Comparison of ENCODE assay signal across 25 cellular contexts in the genomic region with DNA sequence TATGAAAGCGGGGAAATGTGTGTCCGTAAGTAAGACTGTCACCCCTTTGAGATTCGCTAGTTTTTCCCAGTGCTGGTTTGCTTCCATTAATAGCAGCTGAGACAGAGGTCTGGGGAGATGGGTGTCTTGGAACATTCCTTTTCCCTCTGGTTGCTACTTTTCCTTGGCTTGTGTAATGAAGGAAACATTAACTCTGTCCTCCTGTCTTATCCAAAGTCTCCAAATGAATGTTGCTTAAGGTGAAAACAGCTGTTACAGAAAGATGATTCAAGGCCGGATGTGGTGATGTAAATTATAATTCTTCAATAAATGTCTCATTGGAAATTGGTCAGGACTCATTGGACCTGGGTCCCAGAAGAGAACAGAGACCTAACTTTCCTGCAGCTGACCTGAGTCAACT. TPM values are rescaled to one million over a fixed set of nuclear protein-coding genes. Genes with fewer than 3 reads are reported as not detected.
DNase-seq lines count a peak whose midpoint lies in the region; ATAC-seq and TF ChIP-seq lines count a peak whose summit lies in the region.
"Had no signal": no experiment of that assay in that cellular context is flagged by ENCODE, and none has a peak within 500 bp of the region (broad histone marks: within the 10 kb centered on the region; RNA-seq: fewer than 3 reads in every experiment).

No MANE protein-coding gene starts in this region.

- TF ChIP-seq CTCF in PC-3 (conservative IDR thresholded peaks at IDR 0.05; ENCODE audit: low read depth, low read length): no peak
- TF ChIP-seq CTCF in stomach (IDR thresholded peaks at IDR 0.05): no peak

- H3K36me3 ChIP-seq in PC-3 (ENCODE audit: low read depth, low read length) (no peaks in the 10 kb centered on the region), stomach (no peaks in the 10 kb centered on the region)
- H3K36me3 ChIP-seq: BE2C, BLaER1 had no signal

- H3K4me1 Mint-ChIP-seq in activated T-helper 2 cell treated with anti-CD3 and anti-CD28 coated beads, Interferon-gamma antibody, Interleukin-2, Interleukin-4, amounts not matched to agents 10 μg/mL and 5 μg/mL and 100 μg/mL, durations not matched to agents 14 hours and 24 hours and 36 hours (ENCODE audit: low read depth): no peaks in the 10 kb centered on the region
- H3K4me1 Mint-ChIP-seq: CD4-positive, alpha-beta memory T cell; CD4-positive, CD25-positive, alpha-beta regulatory T cell; CD8-positive, alpha-beta memory T cell had no signal

- CTCF ChIA-PET in PC-3 (lab: Charles Lee): no interaction called here

- WGBS in stomach, 5 donors: 91 to 97% (median 94%) methylated on average over 4 of the region's 4 CpGs

- no peak overlapping the region for H3K4me3 Mint-ChIP-seq in activated T-helper 2 cell treated with anti-CD3 and anti-CD28 coated beads, Interferon-gamma antibody, Interleukin-2, Interleukin-4, amounts not matched to agents 10 μg/mL and 5 μg/mL and 100 μg/mL, durations not matched to agents 14 hours and 24 hours and 36 hours (ENCODE audit: low read depth)
- H3K4me3 Mint-ChIP-seq: CD14-positive monocyte; CD4-positive, alpha-beta memory T cell; CD4-positive, CD25-positive, alpha-beta regulatory T cell; CD8-positive, alpha-beta memory T cell had no signal

- no peak for TF ChIP-seq EP300 in stomach (IDR thresholded peaks at IDR 0.05)

- no peaks in the 10 kb centered on the region for H4K20me1 ChIP-seq in PC-3 (ENCODE audit: low read length)
- H4K20me1 ChIP-seq: BLaER1 had no signal

- H3K4me1 ChIP-seq in PC-3 (ENCODE audit: insufficient read depth, low read length): no peaks in the 10 kb centered on the region
- H3K4me1 ChIP-seq in stomach: no peaks in the 10 kb centered on the region
- H3K4me1 ChIP-seq: BE2C, BLaER1 had no signal

- H3K9ac ChIP-seq in PC-3 (ENCODE audit: low read length): no peak overlapping the region
- H3K9ac ChIP-seq: BLaER1 had no signal

- H3K27ac ChIP-seq in PC-3 (ENCODE audit: low read length): no peak overlapping the region
- H3K27ac ChIP-seq in stomach: no peak overlapping the region
- H3K27ac ChIP-seq: BLaER1 had no signal

- no peak overlapping the region for H3K4me2 ChIP-seq in PC-3 (ENCODE audit: low read length)
- H3K4me2 ChIP-seq: BLaER1 had no signal

- H2AFZ ChIP-seq in PC-3 (ENCODE audit: low read length): no peak overlapping the region

- POLR2A ChIA-PET in PC-3 (lab: Charles Lee; ENCODE audit: unreplicated experiment): no interaction called here

- H3K9me3 ChIP-seq in PC-3 (ENCODE audit: low read length): no peaks in the 10 kb centered on the region
- H3K9me3 ChIP-seq in stomach: no peaks in the 10 kb centered on the region
- H3K9me3 ChIP-seq: BE2C, BLaER1 had no signal

- H3K27ac Mint-ChIP-seq in activated T-helper 2 cell treated with anti-CD3 and anti-CD28 coated beads, Interferon-gamma antibody, Interleukin-2, Interleukin-4, amounts not matched to agents 10 μg/mL and 5 μg/mL and 100 μg/mL, durations not matched to agents 14 hours and 24 hours and 36 hours: no peak overlapping the region
- H3K27ac Mint-ChIP-seq: CD14-positive monocyte; CD4-positive, alpha-beta memory T cell; CD4-positive, CD25-positive, alpha-beta regulatory T cell; CD8-positive, alpha-beta memory T cell had no signal

- no peak for TF ChIP-seq POLR2A in stomach (IDR thresholded peaks at IDR 0.05)

- H3K27me3 ChIP-seq in PC-3 (ENCODE audit: low read length) (peaks cover 81% of the 10 kb centered on the region), stomach (no peaks in the 10 kb centered on the region)
- H3K27me3 ChIP-seq: BE2C, BLaER1 had no signal

- no peaks in the 10 kb centered on the region for H3K9me2 ChIP-seq in PC-3 (replicated peaks; ENCODE audit: low read length)

- no TSS peak for BruUV-seq in PC-3 (replicated peaks; lab: Mats Ljungman, UMichigan)

- intact Hi-C loops in PC-3 (cut with micrococcal nuclease): no loop called here
- intact Hi-C loops in stomach (cut with DNase I; ENCODE audit: low total_unique reads): no loop called here
- intact Hi-C loops in head of caudate nucleus (cut with DNase I): no loop called here
- intact Hi-C loops in activated T-helper 2 cell treated with anti-CD3 and anti-CD28 coated beads, Interferon-gamma antibody, Interleukin-2, Interleukin-4, amounts not matched to agents 10 μg/mL and 5 μg/mL and 100 μg/mL, durations not matched to agents 14 hours and 24 hours and 36 hours (cut with micrococcal nuclease): no loop called here

- no peaks in the 10 kb centered on the region for H3K79me2 ChIP-seq in PC-3 (ENCODE audit: low read length)

- peaks cover 14% of the 10 kb centered on the region for H3K27me3 Mint-ChIP-seq in activated T-helper 2 cell treated with anti-CD3 and anti-CD28 coated beads, Interferon-gamma antibody, Interleukin-2, Interleukin-4, amounts not matched to agents 10 μg/mL and 5 μg/mL and 100 μg/mL, durations not matched to agents 14 hours and 24 hours and 36 hours (ENCODE audit: low read depth)

- no peak overlapping the region for H3K4me3 ChIP-seq in PC-3 (ENCODE audit: low read length)
- no peak overlapping the region for H3K4me3 ChIP-seq in stomach
- H3K4me3 ChIP-seq: BLaER1, GM12878 had no signal

- H3K36me3 Mint-ChIP-seq in activated T-helper 2 cell treated with anti-CD3 and anti-CD28 coated beads, Interferon-gamma antibody, Interleukin-2, Interleukin-4, amounts not matched to agents 10 μg/mL and 5 μg/mL and 100 μg/mL, durations not matched to agents 14 hours and 24 hours and 36 hours (ENCODE audit: low read depth): no peaks in the 10 kb centered on the region
- H3K36me3 Mint-ChIP-seq: CD14-positive monocyte; CD4-positive, alpha-beta memory T cell; CD4-positive, CD25-positive, alpha-beta regulatory T cell; CD8-positive, alpha-beta memory T cell had no signal

- no peaks in the 10 kb centered on the region for H3K9me3 Mint-ChIP-seq in activated T-helper 2 cell treated with anti-CD3 and anti-CD28 coated beads, Interferon-gamma antibody, Interleukin-2, Interleukin-4, amounts not matched to agents 10 μg/mL and 5 μg/mL and 100 μg/mL, durations not matched to agents 14 hours and 24 hours and 36 hours
- H3K9me3 Mint-ChIP-seq: CD14-positive monocyte; CD4-positive, alpha-beta memory T cell; CD8-positive, alpha-beta memory T cell had no signal

- DNase-seq in ELR (ENCODE audit: low read depth): peak; percentile 10
- peak; percentile 4 for DNase-seq in PC-3
- peak; percentile 51 for DNase-seq in myocyte (ENCODE audit: low read depth)
- no peak for DNase-seq in stomach
- DNase-seq in head of caudate nucleus: no peak
- no peak for DNase-seq in NCI-H510A (lab: John Stamatoyannopoulos, UW)
- no peak for DNase-seq in activated T-helper 2 cell treated with anti-CD3 and anti-CD28 coated beads, Interferon-gamma antibody, Interleukin-2, Interleukin-4, amounts not matched to agents 10 μg/mL and 5 μg/mL and 100 μg/mL, durations not matched to agents 14 hours and 24 hours and 36 hours (ENCODE audit: low spot score)
- DNase-seq: 8988T; ACHN; BE2C; C1 segment of cervical spinal cord; CD4-positive, alpha-beta memory T cell; CD4-positive, CD25-positive, alpha-beta regulatory T cell; CD8-positive, alpha-beta memory T cell; COR-L47; DMS 273 treated with DMSO at 0.1 percent for 48 hours; DMS153; DMS53; DMS79; DND-41; GDM1 had no signal

- ATAC-seq in PC-3: no peak
- ATAC-seq: GM12878 had no signal

- no peaks in the 10 kb centered on the region for H3F3A ChIP-seq in PC-3 (ENCODE audit: low read length, unreplicated experiment)

RNA-seq across cellular contexts. Expression of gene MEGF10, which starts 50.0 kb away (rescaled TPM):
- total RNA-seq in PC-3 (2014; rRNA removed) (not detected in 2 replicates), myocyte (193 and 196 TPM in 2 replicates), stomach (1 to 10 TPM in 1 of 5 donors, under 1 TPM in 1, not detected in 3; under 0.01 to 2.0 TPM)
- polyA plus RNA-seq in myocyte (2012): 36.8 TPM
- under 1 TPM in 1 of 3 donors, not detected in 2; 0.05 TPM for polyA plus RNA-seq in stomach
- total RNA-seq in activated T-helper 2 cell treated with anti-CD3 and anti-CD28 coated beads, Interferon-gamma antibody, Interleukin-2, Interleukin-4, amounts not matched to agents 10 μg/mL and 5 μg/mL and 100 μg/mL, durations not matched to agents 14 hours and 24 hours and 36 hours: not detected in 2 replicates
- total RNA-seq: CD4-positive, alpha-beta memory T cell; CD4-positive, CD25-positive, alpha-beta regulatory T cell; CD8-positive, alpha-beta memory T cell had no signal
- polyA plus RNA-seq: AG04450; CD14-positive monocyte; CD4-positive, alpha-beta memory T cell; CD8-positive, alpha-beta memory T cell had no signal

Comparison
In these comparisons a context has a peak if more than half of its experiments do, and no peak if none do; other contexts are left out.
1. DNase-seq: peak in ELR (single experiment), PC-3 (single experiment) and myocyte (single experiment); none in stomach (single experiment), head of caudate nucleus (0 of 42), NCI-H510A (single experiment) and activated T-helper 2 cell treated with anti-CD3 and anti-CD28 coated beads, Interferon-gamma antibody, Interleukin-2, Interleukin-4, amounts not matched to agents 10 μg/mL and 5 μg/mL and 100 μg/mL, durations not matched to agents 14 hours and 24 hours and 36 hours (single experiment).
2. RNA of gene MEGF10, which starts 50.0 kb away (total RNA-seq): 193 to 196 TPM in myocyte; not detected in PC-3, under 0.01 to 2.0 TPM in stomach and not detected in activated T-helper 2 cell treated with anti-CD3 and anti-CD28 coated beads, Interferon-gamma antibody, Interleukin-2, Interleukin-4, amounts not matched to agents 10 μg/mL and 5 μg/mL and 100 μg/mL, durations not matched to agents 14 hours and 24 hours and 36 hours; every median in the first group is over 10 times any median in the second.